In genomic region chr7:80392229-80393169, GRCh38 we compare ENCODE assay signal across 8 cellular contexts.
DNase-seq lines count a peak whose midpoint lies in the region; ATAC-seq and TF ChIP-seq lines count a peak whose summit lies in the region.

No MANE protein-coding gene starts in this region.

- DNase-seq in CD14-positive monocyte (ENCODE audit: low spot score), result no peak
- DNase-seq in KG1 (lab: John Stamatoyannopoulos, UW), result peak; percentile 6
- DNase-seq in left kidney (ENCODE audit: low read depth, low spot score), result peak; percentile 46
- no peak for DNase-seq in activated T-cell treated with anti-CD3 and anti-CD28 coated beads, Interleukin-2, amount 50 U/mL, for 48 hours
- no peak for DNase-seq in UCSD-AML1 (lab: John Stamatoyannopoulos, UW; ENCODE audit: unreplicated experiment)
- DNase-seq in nephron progenitor cell, result no peak

- H3K27ac Mint-ChIP-seq in CD14-positive monocyte (no peak overlapping the region), nephron progenitor cell (no peak overlapping the region)

- H3K36me3 Mint-ChIP-seq in CD14-positive monocyte, result no peaks in the 10 kb centered on the region
- H3K36me3 Mint-ChIP-seq in nephron progenitor cell (ENCODE audit: low read depth), result no peaks in the 10 kb centered on the region

- ATAC-seq in GM19455 (IDR thresholded peaks at IDR 0.05; ENCODE audit: unreplicated experiment), result no peak

- H3K4me1 Mint-ChIP-seq in CD14-positive monocyte (no peaks in the 10 kb centered on the region), nephron progenitor cell (no peaks in the 10 kb centered on the region)

- TF ChIP-seq CTCF in CD14-positive monocyte (IDR thresholded peaks at IDR 0.05), result peak; percentile 26
- peak; percentile 84 for TF ChIP-seq CTCF in VCaP (conservative IDR thresholded peaks at IDR 0.05)
- TF ChIP-seq CTCF in nephron progenitor cell (IDR thresholded peaks at IDR 0.05), result no peak

- H3K4me3 Mint-ChIP-seq in CD14-positive monocyte (no peak overlapping the region), nephron progenitor cell (no peak overlapping the region)

- H3K9me3 Mint-ChIP-seq in CD14-positive monocyte (peaks cover 0 to 2% (median 0%) of the 10 kb centered on the region in 7 donors), nephron progenitor cell (peaks cover 8% of the 10 kb centered on the region)

- H3K27ac ChIP-seq in VCaP, result peak overlapping the region; percentile 28; the same call in 1 of the 2 replicates

- H3K27me3 Mint-ChIP-seq in CD14-positive monocyte (ENCODE audit: low read depth in 3 of 3), result peaks cover 0 to 2% (median 0%) of the 10 kb centered on the region in 3 donors
- H3K27me3 Mint-ChIP-seq in nephron progenitor cell (ENCODE audit: low read depth, poor library complexity), result no peaks in the 10 kb centered on the region

- intact Hi-C loops in CD14-positive monocyte (cut with micrococcal nuclease), result no loop called here

Comparison
In these comparisons a context has a peak if more than half of its experiments do, and no peak if none do; other contexts are left out.
1. DNase-seq: peak in KG1 (single experiment) and left kidney (single experiment); none in CD14-positive monocyte (single experiment), activated T-cell treated with anti-CD3 and anti-CD28 coated beads, Interleukin-2, amount 50 U/mL, for 48 hours (0 of 2), UCSD-AML1 (single experiment) and nephron progenitor cell (single experiment).